Comparison of ENCODE assay signal across 1 cellular context in the genomic region with DNA sequence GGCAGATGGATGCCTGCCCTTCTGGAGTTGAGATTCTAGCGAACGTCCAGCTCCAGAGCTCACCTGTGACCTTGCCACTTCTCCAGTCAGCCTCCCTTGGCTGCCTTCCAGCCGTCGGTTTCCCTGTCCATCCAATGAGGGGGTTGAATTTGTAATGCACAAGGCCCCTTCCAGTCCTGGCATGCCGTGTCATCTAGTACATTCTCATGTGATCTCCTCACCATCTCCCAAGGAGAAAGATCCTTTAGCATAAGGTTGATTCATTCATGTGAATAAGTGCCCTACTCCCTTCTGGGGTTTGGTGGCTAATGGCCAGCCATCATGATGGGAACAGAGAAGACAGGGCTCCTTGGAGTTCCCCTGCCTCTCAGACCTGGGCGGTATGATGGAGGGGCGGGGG.
TF ChIP-seq lines count a peak whose summit lies in the region.

No MANE protein-coding gene starts in this region.

TF ChIP-seq in IMR-90, 13 proteins besides CTCF, POLR2A, EP300 and RAD21 (continued from another document):
- TF ChIP-seq, protein P1, sequence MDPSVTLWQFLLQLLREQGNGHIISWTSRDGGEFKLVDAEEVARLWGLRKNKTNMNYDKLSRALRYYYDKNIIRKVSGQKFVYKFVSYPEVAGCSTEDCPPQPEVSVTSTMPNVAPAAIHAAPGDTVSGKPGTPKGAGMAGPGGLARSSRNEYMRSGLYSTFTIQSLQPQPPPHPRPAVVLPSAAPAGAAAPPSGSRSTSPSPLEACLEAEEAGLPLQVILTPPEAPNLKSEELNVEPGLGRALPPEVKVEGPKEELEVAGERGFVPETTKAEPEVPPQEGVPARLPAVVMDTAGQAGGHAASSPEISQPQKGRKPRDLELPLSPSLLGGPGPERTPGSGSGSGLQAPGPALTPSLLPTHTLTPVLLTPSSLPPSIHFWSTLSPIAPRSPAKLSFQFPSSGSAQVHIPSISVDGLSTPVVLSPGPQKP (IDR thresholded peaks at IDR 0.05; ENCODE audit: borderline replicate concordance, low read depth, low read length) = no peak
- TF ChIP-seq CEBPB (IDR thresholded peaks at IDR 0.05; ENCODE audit: low read depth, low read length) (no peak), MAZ (IDR thresholded peaks at IDR 0.05; ENCODE audit: borderline replicate concordance, low read depth, low read length) (no peak), SMC3 (IDR thresholded peaks at IDR 0.05; ENCODE audit: low read depth, low read length) (no peak), RCOR1 (IDR thresholded peaks at IDR 0.05; ENCODE audit: insufficient replicate concordance, low read length) (no peak), MXI1 (IDR thresholded peaks at IDR 0.05; ENCODE audit: borderline replicate concordance, low read depth, low read length) (no peak)
TF ChIP-seq in IMR-90: peak in this region for 0.
